Comparison of ENCODE assay signal across 1 cellular context in genomic region chr6:169917153-169917552, GRCh38.
TF ChIP-seq lines count a peak whose summit lies in the region.

No MANE protein-coding gene starts in this region.

TF ChIP-seq in HepG2, 621 proteins besides CTCF, POLR2A, EP300 and RAD21 (continued from another document):
- peak; percentile 98 for TF ChIP-seq MNT (IDR thresholded peaks at IDR 0.05)
- TF ChIP-seq, protein P1, sequence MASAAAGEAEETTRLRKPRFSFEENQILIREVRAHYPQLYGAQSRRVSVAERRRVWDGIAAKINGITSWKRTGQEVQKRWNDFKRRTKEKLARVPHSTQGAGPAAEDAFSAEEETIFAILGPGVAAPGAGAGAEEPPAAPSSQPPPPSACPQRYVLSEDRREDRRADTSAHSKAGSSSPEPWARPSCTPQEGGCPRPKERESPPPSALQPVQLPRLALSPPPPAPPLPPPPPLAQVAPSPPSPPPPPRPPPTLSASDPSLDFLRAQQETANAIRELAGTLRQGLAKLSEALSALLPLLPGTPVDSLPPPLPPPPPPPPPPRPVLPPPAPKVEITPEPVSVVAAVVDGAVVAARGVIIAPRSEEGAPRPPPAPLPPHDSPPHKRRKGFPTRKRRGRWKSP (CRISPR knock-in tag; IDR thresholded peaks at IDR 0.05) = no peak
- no peak for TF ChIP-seq ZNF44 (CRISPR knock-in tag; IDR thresholded peaks at IDR 0.05)
- 0 out of 2 replicates have a peak, but pooled peaks have one; percentile 50 for TF ChIP-seq NFIB (CRISPR knock-in tag; IDR thresholded peaks at IDR 0.05; ENCODE audit: borderline replicate concordance)
- TF ChIP-seq, protein P2, sequence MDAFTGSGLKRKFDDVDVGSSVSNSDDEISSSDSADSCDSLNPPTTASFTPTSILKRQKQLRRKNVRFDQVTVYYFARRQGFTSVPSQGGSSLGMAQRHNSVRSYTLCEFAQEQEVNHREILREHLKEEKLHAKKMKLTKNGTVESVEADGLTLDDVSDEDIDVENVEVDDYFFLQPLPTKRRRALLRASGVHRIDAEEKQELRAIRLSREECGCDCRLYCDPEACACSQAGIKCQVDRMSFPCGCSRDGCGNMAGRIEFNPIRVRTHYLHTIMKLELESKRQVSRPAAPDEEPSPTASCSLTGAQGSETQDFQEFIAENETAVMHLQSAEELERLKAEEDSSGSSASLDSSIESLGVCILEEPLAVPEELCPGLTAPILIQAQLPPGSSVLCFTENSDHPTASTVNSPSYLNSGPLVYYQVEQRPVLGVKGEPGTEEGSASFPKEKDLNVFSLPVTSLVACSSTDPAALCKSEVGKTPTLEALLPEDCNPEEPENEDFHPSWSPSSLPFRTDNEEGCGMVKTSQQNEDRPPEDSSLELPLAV (CRISPR knock-in tag; conservative IDR thresholded peaks at IDR 0.05; ENCODE audit: low read depth) = no peak
- no peak for TF ChIP-seq PATZ1 (CRISPR knock-in tag; IDR thresholded peaks at IDR 0.05)
- TF ChIP-seq ZNF556 (CRISPR knock-in tag; IDR thresholded peaks at IDR 0.05; ENCODE audit: borderline replicate concordance) = no peak
- no peak for TF ChIP-seq ARHGAP35 (CRISPR knock-in tag; IDR thresholded peaks at IDR 0.05; ENCODE audit: borderline replicate concordance)
